ENCODE assay signal across 8 cellular contexts in the genomic region with DNA sequence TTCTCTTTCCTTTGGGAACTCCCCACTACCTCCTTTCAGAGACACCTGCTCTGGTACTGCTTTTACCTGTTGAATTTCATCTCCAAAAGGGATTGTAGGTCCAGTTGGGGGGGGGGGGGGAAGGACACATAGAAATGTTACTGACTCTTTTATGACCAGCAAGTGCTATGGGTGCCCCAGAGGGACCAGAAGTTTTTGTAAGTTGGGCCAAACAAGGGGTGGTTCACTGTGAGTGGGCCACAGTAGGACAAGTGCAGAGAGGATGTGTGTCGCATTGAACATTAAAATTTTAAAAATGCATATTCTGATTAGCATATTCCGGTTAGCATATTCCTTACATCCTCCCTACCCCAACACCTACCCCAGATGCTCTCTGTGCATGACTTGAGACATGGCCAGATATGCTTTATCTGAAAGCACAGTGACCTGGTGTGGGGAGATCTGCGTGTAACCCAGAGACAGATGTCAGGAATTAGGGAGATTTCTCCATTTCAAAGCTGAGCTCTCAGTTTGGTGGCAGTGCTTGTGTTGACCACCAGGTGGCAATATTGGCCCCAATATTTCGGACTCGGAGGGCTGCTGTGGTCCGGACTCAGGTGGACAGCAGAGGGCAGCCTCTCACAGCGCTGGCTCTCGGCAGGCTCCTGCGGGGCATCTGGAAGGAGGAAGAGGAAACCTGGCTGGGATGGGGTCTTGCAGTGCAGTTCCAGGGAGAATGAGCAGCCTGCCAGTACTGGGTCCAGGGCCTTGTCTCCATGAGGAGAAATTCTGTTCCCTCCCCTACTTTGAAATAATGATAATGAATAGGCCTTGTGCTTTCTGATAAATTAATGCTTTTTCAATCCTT. TPM values are rescaled to one million over a fixed set of nuclear protein-coding genes. Genes with fewer than 3 reads are reported as not detected.
DNase-seq lines count a peak whose midpoint lies in the region; ATAC-seq, FAIRE-seq and TF ChIP-seq lines count a peak whose summit lies in the region.

No MANE protein-coding gene starts in this region.

- H3K27me3 Mint-ChIP-seq in activated CD4-positive, alpha-beta T cell treated with anti-CD3 and anti-CD28 coated beads, Interleukin-2, amount 10 ng/mL, durations not matched to agents 24 days and 14 days, result peaks cover 4% of the 10 kb centered on the region
- H3K27me3 Mint-ChIP-seq in chondrocyte (ENCODE audit: low read depth), result no peaks in the 10 kb centered on the region

- no peaks in the 10 kb centered on the region for H3K36me3 Mint-ChIP-seq in activated CD4-positive, alpha-beta T cell treated with anti-CD3 and anti-CD28 coated beads, Interleukin-2, amount 10 ng/mL, durations not matched to agents 24 days and 14 days (ENCODE audit: low read depth)
- H3K36me3 Mint-ChIP-seq in chondrocyte (ENCODE audit: low read depth), result no peaks in the 10 kb centered on the region

- peak; percentile 72 for ATAC-seq in HG03521 (IDR thresholded peaks at IDR 0.05; ENCODE audit: unreplicated experiment)

- H3K4me3 Mint-ChIP-seq in activated CD4-positive, alpha-beta T cell treated with anti-CD3 and anti-CD28 coated beads, Interleukin-2, amount 10 ng/mL, durations not matched to agents 24 days and 14 days, result peak overlapping the region; percentile 16
- no peak overlapping the region for H3K4me3 Mint-ChIP-seq in chondrocyte (ENCODE audit: unreplicated experiment)

- H3K4me1 Mint-ChIP-seq in activated CD4-positive, alpha-beta T cell treated with anti-CD3 and anti-CD28 coated beads, Interleukin-2, amount 10 ng/mL, durations not matched to agents 24 days and 14 days, result peaks cover 28% of the 10 kb centered on the region
- H3K4me1 Mint-ChIP-seq in chondrocyte (ENCODE audit: low read depth), result peaks cover 9% of the 10 kb centered on the region

- H3K9me3 Mint-ChIP-seq in activated CD4-positive, alpha-beta T cell treated with anti-CD3 and anti-CD28 coated beads, Interleukin-2, amount 10 ng/mL, durations not matched to agents 24 days and 14 days, result no peaks in the 10 kb centered on the region
- no peaks in the 10 kb centered on the region for H3K9me3 Mint-ChIP-seq in chondrocyte (ENCODE audit: low read depth)

- H3K27ac Mint-ChIP-seq in activated CD4-positive, alpha-beta T cell treated with anti-CD3 and anti-CD28 coated beads, Interleukin-2, amount 10 ng/mL, durations not matched to agents 24 days and 14 days, result peak overlapping the region; percentile 81
- H3K27ac Mint-ChIP-seq in chondrocyte (ENCODE audit: unreplicated experiment), result no peak overlapping the region

- intact Hi-C loops in activated CD4-positive, alpha-beta T cell treated with anti-CD3 and anti-CD28 coated beads, Interleukin-2, amount 10 ng/mL, durations not matched to agents 24 days and 14 days (cut with micrococcal nuclease), result loop anchor here (1.0 to 2.0 kb wide), 3 partner anchors 67 to 260 kb away; no protein-coding TSS in a partner anchor

- peak; percentile 100 for TF ChIP-seq CTCF in chondrocyte (IDR thresholded peaks at IDR 0.05)

- DNase-seq in AG20443 (ENCODE audit: low spot score) (peak; percentile 92), GM19239 (ENCODE audit: insufficient read length, low spot score) (peak; percentile 90), NCI-H69 (lab: John Stamatoyannopoulos, UW) (peak; percentile 91), chondrocyte (ENCODE audit: low spot score) (no peak), left kidney (ENCODE audit: low read depth, low spot score) (peak; percentile 96)
- DNase-seq in activated CD4-positive, alpha-beta T cell treated with anti-CD3 and anti-CD28 coated beads, Interleukin-2, amount 10 ng/mL, durations not matched to agents 24 days and 14 days, result peak; percentile 94
- peak; percentile 78 for DNase-seq in stimulated activated CD4-positive, alpha-beta T cell treated with anti-CD3 and anti-CD28 coated beads, Interleukin-2, amount 100 ng/mL, for 48 hours

- FAIRE-seq in GM19239 (lab: Jason Lieb, UNC), result peak; percentile 92

RNA-seq across cellular contexts. Expression of a gene that starts 1.6 kb away (rescaled TPM):
- 0.35 TPM in 1 of 2 replicates, not detected in the other for total RNA-seq in activated CD4-positive, alpha-beta T cell treated with anti-CD3 and anti-CD28 coated beads, Interleukin-2, amount 10 ng/mL, durations not matched to agents 24 days and 14 days
- not detected in 3 replicates for total RNA-seq in chondrocyte

RNA-seq across cellular contexts. Expression of a gene that starts 15.8 kb away (rescaled TPM):
- total RNA-seq in activated CD4-positive, alpha-beta T cell treated with anti-CD3 and anti-CD28 coated beads, Interleukin-2, amount 10 ng/mL, durations not matched to agents 24 days and 14 days, result not detected in 2 replicates
- not detected in 3 replicates for total RNA-seq in chondrocyte

RNA-seq across cellular contexts. Expression of a gene that starts 25.3 kb away (rescaled TPM):
- 50.9 and 54.3 TPM in 2 replicates for total RNA-seq in activated CD4-positive, alpha-beta T cell treated with anti-CD3 and anti-CD28 coated beads, Interleukin-2, amount 10 ng/mL, durations not matched to agents 24 days and 14 days
- 51.0 to 56.8 TPM (median 52.5 TPM) in 3 replicates for total RNA-seq in chondrocyte

RNA-seq across cellular contexts. Expression of a gene that starts 25.7 kb away (rescaled TPM):
- total RNA-seq in activated CD4-positive, alpha-beta T cell treated with anti-CD3 and anti-CD28 coated beads, Interleukin-2, amount 10 ng/mL, durations not matched to agents 24 days and 14 days, result 221 and 224 TPM in 2 replicates
- 129 to 169 TPM (median 137 TPM) in 3 replicates for total RNA-seq in chondrocyte
